In the genomic region with DNA sequence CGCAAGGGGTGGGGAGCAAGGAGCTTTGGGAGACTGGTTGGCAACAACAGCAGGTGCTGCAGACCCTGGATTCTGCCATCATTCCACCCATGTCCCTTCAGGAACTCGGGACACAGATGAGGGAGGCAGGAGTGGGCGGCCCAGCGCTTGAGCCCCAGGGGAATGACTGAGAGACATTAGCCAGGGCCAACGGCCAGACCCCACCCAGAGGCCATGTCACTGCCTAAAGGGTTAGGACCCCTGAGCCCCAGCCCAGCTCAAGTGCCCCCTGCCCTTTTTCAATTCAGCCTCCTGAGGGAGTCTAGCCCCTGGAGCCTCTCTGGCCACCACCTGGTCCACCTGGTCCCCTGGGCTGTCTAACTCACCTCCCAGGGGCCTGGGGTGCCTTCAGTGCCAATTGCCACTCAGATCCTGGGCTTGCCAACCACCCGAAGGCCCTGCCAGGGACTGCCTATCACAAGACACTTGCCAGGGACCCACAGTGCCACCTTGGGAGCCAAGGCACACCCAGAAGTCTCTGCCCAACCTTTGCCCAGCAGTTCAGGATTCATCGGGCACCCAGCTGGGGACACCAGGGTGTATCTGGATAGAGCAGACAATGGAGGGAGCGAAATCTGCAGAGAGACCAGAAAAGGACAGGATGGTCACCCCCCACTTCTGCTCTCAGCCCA, we compare ENCODE assay signal across 16 cellular contexts. TPM values are rescaled to one million over a fixed set of nuclear protein-coding genes. Genes with fewer than 3 reads are reported as not detected.
DNase-seq lines count a peak whose midpoint lies in the region; ATAC-seq and TF ChIP-seq lines count a peak whose summit lies in the region.
"Had no signal": no experiment of that assay in that cellular context is flagged by ENCODE, and none has a peak within 500 bp of the region (broad histone marks: within the 10 kb centered on the region; RNA-seq: fewer than 3 reads in every experiment).

No MANE protein-coding gene starts in this region.

- no peak for DNase-seq in activated naive CD8-positive, alpha-beta T cell treated with anti-CD3 and anti-CD28 coated beads for 36 hours
- no peak for DNase-seq in activated naive CD8-positive, alpha-beta T cell treated with anti-CD3 and anti-CD28 coated beads, Interleukin-2, amount 50 U/mL, for 24 hours
- DNase-seq in OCI-LY7 (ENCODE audit: low spot score) (no peak), left colon (no peak), SIG-M5 (lab: John Stamatoyannopoulos, UW) (no peak), HT-29 (ENCODE audit: low spot score) (no peak), COR-L47 (lab: John Stamatoyannopoulos, UW) (no peak)
- DNase-seq: ACHN; CD4-positive, CD25-positive, alpha-beta regulatory T cell; DMS153; DND-41; GDM1; GOT3; H9 had no signal

- H2AFZ ChIP-seq in OCI-LY7 (ENCODE audit: low read length): no peak overlapping the region

- H3K9me3 ChIP-seq in OCI-LY7 (ENCODE audit: low read length): no peaks in the 10 kb centered on the region
- H3K9me3 ChIP-seq: BLaER1 treated with 17β-estradiol and CSF1 and Interleukin-3, amounts not matched to agents 10 nM and 100 nM had no signal

- CTCF ChIA-PET in OCI-LY7 (lab: Charles Lee; ENCODE audit: unreplicated experiment): no interaction called here

- no peaks in the 10 kb centered on the region for H3K9me3 Mint-ChIP-seq in activated naive CD8-positive, alpha-beta T cell treated with anti-CD3 and anti-CD28 coated beads for 36 hours
- H3K9me3 Mint-ChIP-seq in activated naive CD8-positive, alpha-beta T cell treated with anti-CD3 and anti-CD28 coated beads, Interleukin-2, amount 50 U/mL, for 24 hours: no peaks in the 10 kb centered on the region
- H3K9me3 Mint-ChIP-seq: CD4-positive, CD25-positive, alpha-beta regulatory T cell; H9 had no signal

- ATAC-seq in activated naive CD8-positive, alpha-beta T cell treated with anti-CD3 and anti-CD28 coated beads, Interleukin-2, amount 50 U/mL, for 24 hours: no peak
- ATAC-seq in left colon: peak; percentile 44
- ATAC-seq: HepG2 had no signal

- peaks cover 41% of the 10 kb centered on the region for H3K4me1 ChIP-seq in OCI-LY7 (ENCODE audit: insufficient read depth, low read length, poor library complexity, severe bottlenecking)

- no peaks in the 10 kb centered on the region for H4K20me1 ChIP-seq in OCI-LY7 (ENCODE audit: insufficient read depth, low read length)

- peak overlapping the region; percentile 1 for H3K27ac Mint-ChIP-seq in activated naive CD8-positive, alpha-beta T cell treated with anti-CD3 and anti-CD28 coated beads for 36 hours
- H3K27ac Mint-ChIP-seq in activated naive CD8-positive, alpha-beta T cell treated with anti-CD3 and anti-CD28 coated beads, Interleukin-2, amount 50 U/mL, for 24 hours: no peak overlapping the region
- H3K27ac Mint-ChIP-seq: H9 had no signal

- BruUV-seq in OCI-LY7 (replicated peaks; lab: Mats Ljungman, UMichigan): TSS peak; percentile 61

- intact Hi-C loops in OCI-LY7 (cut with micrococcal nuclease; ENCODE audit: unreplicated experiment) (no loop called here), left colon (cut with DNase I, micrococcal nuclease) (no loop called here)

- H3K4me1 Mint-ChIP-seq in activated naive CD8-positive, alpha-beta T cell treated with anti-CD3 and anti-CD28 coated beads for 36 hours: peaks cover 5% of the 10 kb centered on the region
- peaks cover 5% of the 10 kb centered on the region for H3K4me1 Mint-ChIP-seq in activated naive CD8-positive, alpha-beta T cell treated with anti-CD3 and anti-CD28 coated beads, Interleukin-2, amount 50 U/mL, for 24 hours

- H3K27ac ChIP-seq in OCI-LY7 (ENCODE audit: low read depth, low read length, poor library complexity, severe bottlenecking): no peak overlapping the region
- H3K27ac ChIP-seq: BLaER1 treated with 17β-estradiol and CSF1 and Interleukin-3, amounts not matched to agents 10 nM and 100 nM had no signal

- no peaks in the 10 kb centered on the region for H3K27me3 Mint-ChIP-seq in activated naive CD8-positive, alpha-beta T cell treated with anti-CD3 and anti-CD28 coated beads for 36 hours
- H3K27me3 Mint-ChIP-seq in activated naive CD8-positive, alpha-beta T cell treated with anti-CD3 and anti-CD28 coated beads, Interleukin-2, amount 50 U/mL, for 24 hours: no peaks in the 10 kb centered on the region
- H3K27me3 Mint-ChIP-seq: CD4-positive, CD25-positive, alpha-beta regulatory T cell had no signal

- POLR2A ChIA-PET in OCI-LY7 (lab: Charles Lee): no interaction called here

- no peak overlapping the region for H3K4me2 ChIP-seq in OCI-LY7 (ENCODE audit: low read length)
- H3K4me2 ChIP-seq: BLaER1 treated with 17β-estradiol and CSF1 and Interleukin-3, amounts not matched to agents 10 nM and 100 nM had no signal

- H3K4me3 Mint-ChIP-seq in activated naive CD8-positive, alpha-beta T cell treated with anti-CD3 and anti-CD28 coated beads for 36 hours: no peak overlapping the region
- no peak overlapping the region for H3K4me3 Mint-ChIP-seq in activated naive CD8-positive, alpha-beta T cell treated with anti-CD3 and anti-CD28 coated beads, Interleukin-2, amount 50 U/mL, for 24 hours
- H3K4me3 Mint-ChIP-seq: CD4-positive, CD25-positive, alpha-beta regulatory T cell; H9 had no signal

- no peak for TF ChIP-seq CTCF in OCI-LY7 (conservative IDR thresholded peaks at IDR 0.05; ENCODE audit: low read length)

- no peaks in the 10 kb centered on the region for H3K9me2 ChIP-seq in OCI-LY7 (ENCODE audit: insufficient read depth, low read length)

- no peak overlapping the region for H3K4me3 ChIP-seq in OCI-LY7 (ENCODE audit: low read depth, low read length, poor library complexity, severe bottlenecking)
- H3K4me3 ChIP-seq: BLaER1 treated with 17β-estradiol and CSF1 and Interleukin-3, amounts not matched to agents 10 nM and 100 nM had no signal

- peaks cover 94% of the 10 kb centered on the region for H3K36me3 ChIP-seq in OCI-LY7 (ENCODE audit: insufficient read depth, low read length)

- H3K79me2 ChIP-seq in OCI-LY7 (ENCODE audit: insufficient read depth, low read depth, low read length): peaks cover 5% of the 10 kb centered on the region; the same call in 1 of the 2 replicates

- H3K36me3 Mint-ChIP-seq in activated naive CD8-positive, alpha-beta T cell treated with anti-CD3 and anti-CD28 coated beads for 36 hours: peaks cover 30% of the 10 kb centered on the region
- peaks cover 45% of the 10 kb centered on the region for H3K36me3 Mint-ChIP-seq in activated naive CD8-positive, alpha-beta T cell treated with anti-CD3 and anti-CD28 coated beads, Interleukin-2, amount 50 U/mL, for 24 hours (ENCODE audit: low read depth)

RNA-seq across cellular contexts. Expression of a gene that starts 16.6 kb away (rescaled TPM):
- total RNA-seq in activated naive CD8-positive, alpha-beta T cell treated with anti-CD3 and anti-CD28 coated beads for 36 hours: 100 to 1,000 TPM; 193 to 204 TPM
- total RNA-seq in OCI-LY7 (2014; rRNA removed; shearing (Covaris generic)): 174 and 225 TPM in 2 replicates
- total RNA-seq in OCI-LY7 (2022) (215 and 235 TPM in 2 replicates), left colon (10 to 100 TPM; 10.4 to 11.2 TPM)
- 1.0 and 2.1 TPM in 2 replicates for total RNA-seq in HT-29 (2014; rRNA removed; shearing (Covaris generic))

RNA-seq across cellular contexts. Expression of a gene that starts 42.3 kb away (rescaled TPM):
- total RNA-seq in activated naive CD8-positive, alpha-beta T cell treated with anti-CD3 and anti-CD28 coated beads for 36 hours: under 1 TPM; 0.06 to 0.20 TPM
- total RNA-seq in OCI-LY7 (2014; rRNA removed; shearing (Covaris generic)): 0.63 and 0.82 TPM in 2 replicates
- total RNA-seq in OCI-LY7 (2022) (0.83 and 1.8 TPM in 2 replicates), left colon (under 1 TPM in 1 of 2 donors, not detected in 1; 0.20 TPM)
- total RNA-seq in HT-29 (2014; rRNA removed; shearing (Covaris generic)): 0.03 TPM in 1 of 2 replicates, not detected in the other
- total RNA-seq: HepG2 had no signal

RNA-seq across cellular contexts. Expression of a gene that starts 49.7 kb away (rescaled TPM):
- under 1 TPM; 0.06 to 0.14 TPM for total RNA-seq in activated naive CD8-positive, alpha-beta T cell treated with anti-CD3 and anti-CD28 coated beads for 36 hours
- 3.3 and 4.0 TPM in 2 replicates for total RNA-seq in OCI-LY7 (2014; rRNA removed; shearing (Covaris generic))
- total RNA-seq in OCI-LY7 (2022) (2.8 and 3.1 TPM in 2 replicates), left colon (10 to 100 TPM; 64.1 to 66.4 TPM)
- total RNA-seq in HT-29 (2014; rRNA removed; shearing (Covaris generic)): 32.7 and 50.4 TPM in 2 replicates
- total RNA-seq: CD4-positive, CD25-positive, alpha-beta regulatory T cell had no signal

Comparison
In these comparisons a context has a peak if more than half of its experiments do, and no peak if none do; other contexts are left out.
1. RNA of a gene that starts 16.6 kb away (total RNA-seq): 174 to 235 TPM in OCI-LY7 and 193 to 204 TPM in activated naive CD8-positive, alpha-beta T cell treated with anti-CD3 and anti-CD28 coated beads for 36 hours; 10.4 to 11.2 TPM in left colon and 1.0 to 2.1 TPM in HT-29; every median in the first group is over 10 times any median in the second.